In genomic region chr17:31588034-31588433, GRCh38 we compare ENCODE assay signal across 15 cellular contexts.
DNase-seq lines count a peak whose midpoint lies in the region; ATAC-seq and TF ChIP-seq lines count a peak whose summit lies in the region.
"Had no signal": no experiment of that assay in that cellular context is flagged by ENCODE, and none has a peak within 500 bp of the region (broad histone marks: within the 10 kb centered on the region; RNA-seq: fewer than 3 reads in every experiment).

No MANE protein-coding gene starts in this region.

- no peaks in the 10 kb centered on the region for H3K9me3 Mint-ChIP-seq in natural killer cell treated with Interleukin-12 subunit alpha and Interleukin-12 subunit beta and Interleukin-15 and Interleukin-18, amount 100 ng/mL, for 72 hours
- H3K9me3 Mint-ChIP-seq in natural killer cell: no peaks in the 10 kb centered on the region
- H3K9me3 Mint-ChIP-seq in dendritic cell treated with granulocyte-macrophage colony-stimulating factor and Interleukin-4, amounts not matched to agents 40 ng/mL and 50 ng/mL, for 4 days: no peaks in the 10 kb centered on the region
- no peaks in the 10 kb centered on the region for H3K9me3 Mint-ChIP-seq in activated CD4-positive, alpha-beta T cell treated with anti-CD3 and anti-CD28 coated beads for 36 hours (ENCODE audit: low read depth)
- H3K9me3 Mint-ChIP-seq: CD4-positive, CD25-positive, alpha-beta regulatory T cell had no signal

- WGBS in sigmoid colon, 2 donors: 88 to 89% methylated on average over 5 of the region's 5 CpGs
- 89% methylated on average over 5 of the region's 5 CpGs for WGBS in prostate gland
- WGBS in right cardiac atrium: 87% methylated on average over 5 of the region's 5 CpGs

- H3K36me3 ChIP-seq in sigmoid colon (peaks cover under 1 to 23% (median 8%) of the 10 kb centered on the region in 4 donors), prostate gland (no peaks in the 10 kb centered on the region), brain microvascular endothelial cell (replicated peaks) (peaks cover 21% of the 10 kb centered on the region)
- H3K36me3 ChIP-seq: BLaER1 had no signal

- no peaks in the 10 kb centered on the region for H3K9me3 ChIP-seq in sigmoid colon
- H3K9me3 ChIP-seq in prostate gland: no peaks in the 10 kb centered on the region
- H3K9me3 ChIP-seq in right cardiac atrium (ENCODE audit: control insufficient read depth, low read length): no peaks in the 10 kb centered on the region
- H3K9me3 ChIP-seq: BLaER1 had no signal

- H3K27ac Mint-ChIP-seq in natural killer cell treated with Interleukin-12 subunit alpha and Interleukin-12 subunit beta and Interleukin-15 and Interleukin-18, amount 100 ng/mL, for 72 hours: no peak overlapping the region
- H3K27ac Mint-ChIP-seq in natural killer cell: no peak overlapping the region
- peak overlapping the region; percentile 45 for H3K27ac Mint-ChIP-seq in dendritic cell treated with granulocyte-macrophage colony-stimulating factor and Interleukin-4, amounts not matched to agents 40 ng/mL and 50 ng/mL, for 4 days
- no peak overlapping the region for H3K27ac Mint-ChIP-seq in activated CD4-positive, alpha-beta T cell treated with anti-CD3 and anti-CD28 coated beads for 36 hours
- H3K27ac Mint-ChIP-seq: CD4-positive, CD25-positive, alpha-beta regulatory T cell had no signal

- POLR2A ChIA-PET in activated CD4-positive, alpha-beta T cell treated with anti-CD3 and anti-CD28 coated beads for 36 hours (lab: Charles Lee): no interaction called here

- no peaks in the 10 kb centered on the region for H3K27me3 ChIP-seq in sigmoid colon
- no peaks in the 10 kb centered on the region for H3K27me3 ChIP-seq in prostate gland (replicated peaks; ENCODE audit: insufficient read depth)
- H3K27me3 ChIP-seq in brain microvascular endothelial cell (replicated peaks): no peaks in the 10 kb centered on the region
- no peaks in the 10 kb centered on the region for H3K27me3 ChIP-seq in right cardiac atrium (ENCODE audit: control insufficient read depth, insufficient read depth)
- H3K27me3 ChIP-seq: BLaER1 had no signal

- peak; percentile 44 for DNase-seq in natural killer cell treated with Interleukin-12 subunit alpha and Interleukin-12 subunit beta and Interleukin-15 and Interleukin-18, amount 100 ng/mL, for 72 hours (ENCODE audit: low spot score)
- DNase-seq in natural killer cell: no peak
- peak; percentile 15 for DNase-seq in sigmoid colon
- no peak for DNase-seq in prostate gland (ENCODE audit: low spot score)
- no peak for DNase-seq in brain microvascular endothelial cell
- DNase-seq in right cardiac atrium: no peak
- DNase-seq in activated CD4-positive, alpha-beta T cell treated with anti-CD3 and anti-CD28 coated beads for 36 hours: no peak
- DNase-seq: 8988T; AML-193; CD4-positive, CD25-positive, alpha-beta regulatory T cell; GF-D8; HCEC 1CT had no signal

- H3K36me3 Mint-ChIP-seq in natural killer cell treated with Interleukin-12 subunit alpha and Interleukin-12 subunit beta and Interleukin-15 and Interleukin-18, amount 100 ng/mL, for 72 hours: no peaks in the 10 kb centered on the region
- H3K36me3 Mint-ChIP-seq in natural killer cell: no peaks in the 10 kb centered on the region
- H3K36me3 Mint-ChIP-seq in dendritic cell treated with granulocyte-macrophage colony-stimulating factor and Interleukin-4, amounts not matched to agents 40 ng/mL and 50 ng/mL, for 4 days (ENCODE audit: low read depth): no peaks in the 10 kb centered on the region
- H3K36me3 Mint-ChIP-seq in activated CD4-positive, alpha-beta T cell treated with anti-CD3 and anti-CD28 coated beads for 36 hours (ENCODE audit: low read depth): no peaks in the 10 kb centered on the region
- H3K36me3 Mint-ChIP-seq: CD4-positive, CD25-positive, alpha-beta regulatory T cell had no signal

- TF ChIP-seq POLR2A in sigmoid colon (IDR thresholded peaks at IDR 0.05) (no peak), prostate gland (IDR thresholded peaks at IDR 0.05) (no peak)

- H3K4me3 ChIP-seq in sigmoid colon (no peak overlapping the region), prostate gland (no peak overlapping the region), brain microvascular endothelial cell (ENCODE audit: low read depth, low read length) (no peak overlapping the region), right cardiac atrium (ENCODE audit: low read length) (no peak overlapping the region)
- H3K4me3 ChIP-seq: BLaER1 had no signal

- TF ChIP-seq CTCF in natural killer cell (IDR thresholded peaks at IDR 0.05) (no peak), sigmoid colon (IDR thresholded peaks at IDR 0.05) (no peak), prostate gland (IDR thresholded peaks at IDR 0.05) (no peak), brain microvascular endothelial cell (IDR thresholded peaks at IDR 0.05; ENCODE audit: low read depth, low read length, missing control alignments) (no peak)

- no peak overlapping the region for H3K27ac ChIP-seq in sigmoid colon
- no peak overlapping the region for H3K27ac ChIP-seq in prostate gland
- H3K27ac ChIP-seq in brain microvascular endothelial cell: no peak overlapping the region
- no peak overlapping the region for H3K27ac ChIP-seq in right cardiac atrium (ENCODE audit: low read length)
- H3K27ac ChIP-seq: BLaER1, HL-60 had no signal

- no peaks in the 10 kb centered on the region for H3K27me3 Mint-ChIP-seq in natural killer cell treated with Interleukin-12 subunit alpha and Interleukin-12 subunit beta and Interleukin-15 and Interleukin-18, amount 100 ng/mL, for 72 hours
- no peaks in the 10 kb centered on the region for H3K27me3 Mint-ChIP-seq in natural killer cell (ENCODE audit: low read depth in 2 of 2)
- H3K27me3 Mint-ChIP-seq in dendritic cell treated with granulocyte-macrophage colony-stimulating factor and Interleukin-4, amounts not matched to agents 40 ng/mL and 50 ng/mL, for 4 days: no peaks in the 10 kb centered on the region
- no peaks in the 10 kb centered on the region for H3K27me3 Mint-ChIP-seq in activated CD4-positive, alpha-beta T cell treated with anti-CD3 and anti-CD28 coated beads for 36 hours

- ATAC-seq in natural killer cell treated with Interleukin-12 subunit alpha and Interleukin-12 subunit beta and Interleukin-15 and Interleukin-18, amount 100 ng/mL, for 72 hours: no peak
- ATAC-seq in natural killer cell (no peak), right cardiac atrium (no peak)
- ATAC-seq in activated CD4-positive, alpha-beta T cell treated with anti-CD3 and anti-CD28 coated beads for 36 hours: no peak

- CTCF ChIA-PET in activated CD4-positive, alpha-beta T cell treated with anti-CD3 and anti-CD28 coated beads for 36 hours (lab: Charles Lee): interaction anchor here (0.6 to 1.8 kb wide), 2 partner anchors 14 to 204 kb away, joined by 3 to 4 read pairs; no protein-coding TSS in a partner anchor

- intact Hi-C loops in natural killer cell (cut with micrococcal nuclease) (no loop called here), sigmoid colon (cut with DNase I) (no loop called here), prostate gland (cut with DNase I) (no loop called here), right cardiac atrium (cut with DNase I) (no loop called here)
- intact Hi-C loops in dendritic cell treated with granulocyte-macrophage colony-stimulating factor and Interleukin-4, amounts not matched to agents 40 ng/mL and 50 ng/mL, for 4 days (cut with micrococcal nuclease): no loop called here
- intact Hi-C loops in activated CD4-positive, alpha-beta T cell treated with anti-CD3 and anti-CD28 coated beads for 36 hours (cut with DNase I, micrococcal nuclease): no loop called here

- H3K4me3 Mint-ChIP-seq in natural killer cell treated with Interleukin-12 subunit alpha and Interleukin-12 subunit beta and Interleukin-15 and Interleukin-18, amount 100 ng/mL, for 72 hours: no peak overlapping the region
- H3K4me3 Mint-ChIP-seq in natural killer cell: no peak overlapping the region
- no peak overlapping the region for H3K4me3 Mint-ChIP-seq in dendritic cell treated with granulocyte-macrophage colony-stimulating factor and Interleukin-4, amounts not matched to agents 40 ng/mL and 50 ng/mL, for 4 days
- no peak overlapping the region for H3K4me3 Mint-ChIP-seq in activated CD4-positive, alpha-beta T cell treated with anti-CD3 and anti-CD28 coated beads for 36 hours
- H3K4me3 Mint-ChIP-seq: CD4-positive, CD25-positive, alpha-beta regulatory T cell had no signal

- no peak for TF ChIP-seq EP300 in sigmoid colon (IDR thresholded peaks at IDR 0.05)

- H3K4me1 ChIP-seq in sigmoid colon: peaks cover 0 to 27% (median 11%) of the 10 kb centered on the region in 4 donors
- H3K4me1 ChIP-seq in prostate gland (replicated peaks): no peaks in the 10 kb centered on the region
- no peaks in the 10 kb centered on the region for H3K4me1 ChIP-seq in right cardiac atrium (ENCODE audit: control insufficient read depth, insufficient read depth, low read length)

- in situ Hi-C loops in brain microvascular endothelial cell (cut with HindIII; ENCODE audit: low pct_ligation_motif_present, low sequenced_read_pairs): no loop called here

- no peaks in the 10 kb centered on the region for H3K4me1 Mint-ChIP-seq in natural killer cell treated with Interleukin-12 subunit alpha and Interleukin-12 subunit beta and Interleukin-15 and Interleukin-18, amount 100 ng/mL, for 72 hours (ENCODE audit: low read depth in 2 of 2)
- no peaks in the 10 kb centered on the region for H3K4me1 Mint-ChIP-seq in natural killer cell
- H3K4me1 Mint-ChIP-seq in dendritic cell treated with granulocyte-macrophage colony-stimulating factor and Interleukin-4, amounts not matched to agents 40 ng/mL and 50 ng/mL, for 4 days (ENCODE audit: low read depth): peaks cover 36% of the 10 kb centered on the region
- H3K4me1 Mint-ChIP-seq in activated CD4-positive, alpha-beta T cell treated with anti-CD3 and anti-CD28 coated beads for 36 hours: no peaks in the 10 kb centered on the region

Comparison
In these comparisons a context has a peak if more than half of its experiments do, and no peak if none do; other contexts are left out.
1. DNase-seq: peak in natural killer cell treated with Interleukin-12 subunit alpha and Interleukin-12 subunit beta and Interleukin-15 and Interleukin-18, amount 100 ng/mL, for 72 hours (single experiment) and sigmoid colon (single experiment); none in natural killer cell (single experiment), prostate gland (single experiment), brain microvascular endothelial cell (single experiment), right cardiac atrium (0 of 3) and activated CD4-positive, alpha-beta T cell treated with anti-CD3 and anti-CD28 coated beads for 36 hours (single experiment).